In the genomic region with DNA sequence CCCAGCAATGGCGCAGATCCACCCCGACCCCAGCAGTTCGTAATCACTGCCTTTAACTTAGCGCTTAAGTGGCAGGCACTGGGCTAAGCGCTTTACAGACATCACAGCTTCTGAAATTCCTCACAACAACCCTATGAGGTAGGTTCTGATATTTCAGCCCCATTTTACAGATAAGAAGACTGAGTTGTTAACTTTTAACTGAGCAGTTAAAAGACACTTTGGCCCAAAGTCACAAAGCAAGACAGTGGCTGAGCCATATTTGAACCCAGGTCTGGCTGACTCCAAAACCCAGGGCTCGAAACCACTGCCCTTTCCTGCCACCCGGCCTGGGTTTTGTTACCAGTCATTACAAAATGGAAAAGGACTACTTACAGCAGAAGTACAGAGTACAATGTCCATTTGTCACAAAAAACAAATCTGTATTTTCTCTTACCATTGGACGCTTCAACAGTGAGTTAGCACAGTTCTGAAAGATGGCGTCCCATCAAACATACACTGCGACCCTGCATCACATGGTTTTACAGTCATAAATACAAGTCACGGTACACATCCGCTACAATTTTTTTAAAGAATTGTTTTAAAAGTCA, we compare ENCODE assay signal across 1 cellular context.
TF ChIP-seq lines count a peak whose summit lies in the region.

No MANE protein-coding gene starts in this region.

TF ChIP-seq in GM23338, 12 proteins besides CTCF, POLR2A, EP300 and RAD21:
- TF ChIP-seq, protein P1, sequence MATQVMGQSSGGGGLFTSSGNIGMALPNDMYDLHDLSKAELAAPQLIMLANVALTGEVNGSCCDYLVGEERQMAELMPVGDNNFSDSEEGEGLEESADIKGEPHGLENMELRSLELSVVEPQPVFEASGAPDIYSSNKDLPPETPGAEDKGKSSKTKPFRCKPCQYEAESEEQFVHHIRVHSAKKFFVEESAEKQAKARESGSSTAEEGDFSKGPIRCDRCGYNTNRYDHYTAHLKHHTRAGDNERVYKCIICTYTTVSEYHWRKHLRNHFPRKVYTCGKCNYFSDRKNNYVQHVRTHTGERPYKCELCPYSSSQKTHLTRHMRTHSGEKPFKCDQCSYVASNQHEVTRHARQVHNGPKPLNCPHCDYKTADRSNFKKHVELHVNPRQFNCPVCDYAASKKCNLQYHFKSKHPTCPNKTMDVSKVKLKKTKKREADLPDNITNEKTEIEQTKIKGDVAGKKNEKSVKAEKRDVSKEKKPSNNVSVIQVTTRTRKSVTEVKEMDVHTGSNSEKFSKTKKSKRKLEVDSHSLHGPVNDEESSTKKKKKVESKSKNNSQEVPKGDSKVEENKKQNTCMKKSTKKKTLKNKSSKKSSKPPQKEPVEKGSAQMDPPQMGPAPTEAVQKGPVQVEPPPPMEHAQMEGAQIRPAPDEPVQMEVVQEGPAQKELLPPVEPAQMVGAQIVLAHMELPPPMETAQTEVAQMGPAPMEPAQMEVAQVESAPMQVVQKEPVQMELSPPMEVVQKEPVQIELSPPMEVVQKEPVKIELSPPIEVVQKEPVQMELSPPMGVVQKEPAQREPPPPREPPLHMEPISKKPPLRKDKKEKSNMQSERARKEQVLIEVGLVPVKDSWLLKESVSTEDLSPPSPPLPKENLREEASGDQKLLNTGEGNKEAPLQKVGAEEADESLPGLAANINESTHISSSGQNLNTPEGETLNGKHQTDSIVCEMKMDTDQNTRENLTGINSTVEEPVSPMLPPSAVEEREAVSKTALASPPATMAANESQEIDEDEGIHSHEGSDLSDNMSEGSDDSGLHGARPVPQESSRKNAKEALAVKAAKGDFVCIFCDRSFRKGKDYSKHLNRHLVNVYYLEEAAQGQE (IDR thresholded peaks at IDR 0.05; ENCODE audit: unreplicated experiment), result no peak
- no peak for TF ChIP-seq CREB1 (CRISPR knock-in tag; IDR thresholded peaks at IDR 0.05; ENCODE audit: low read depth)
- TF ChIP-seq, protein P2, sequence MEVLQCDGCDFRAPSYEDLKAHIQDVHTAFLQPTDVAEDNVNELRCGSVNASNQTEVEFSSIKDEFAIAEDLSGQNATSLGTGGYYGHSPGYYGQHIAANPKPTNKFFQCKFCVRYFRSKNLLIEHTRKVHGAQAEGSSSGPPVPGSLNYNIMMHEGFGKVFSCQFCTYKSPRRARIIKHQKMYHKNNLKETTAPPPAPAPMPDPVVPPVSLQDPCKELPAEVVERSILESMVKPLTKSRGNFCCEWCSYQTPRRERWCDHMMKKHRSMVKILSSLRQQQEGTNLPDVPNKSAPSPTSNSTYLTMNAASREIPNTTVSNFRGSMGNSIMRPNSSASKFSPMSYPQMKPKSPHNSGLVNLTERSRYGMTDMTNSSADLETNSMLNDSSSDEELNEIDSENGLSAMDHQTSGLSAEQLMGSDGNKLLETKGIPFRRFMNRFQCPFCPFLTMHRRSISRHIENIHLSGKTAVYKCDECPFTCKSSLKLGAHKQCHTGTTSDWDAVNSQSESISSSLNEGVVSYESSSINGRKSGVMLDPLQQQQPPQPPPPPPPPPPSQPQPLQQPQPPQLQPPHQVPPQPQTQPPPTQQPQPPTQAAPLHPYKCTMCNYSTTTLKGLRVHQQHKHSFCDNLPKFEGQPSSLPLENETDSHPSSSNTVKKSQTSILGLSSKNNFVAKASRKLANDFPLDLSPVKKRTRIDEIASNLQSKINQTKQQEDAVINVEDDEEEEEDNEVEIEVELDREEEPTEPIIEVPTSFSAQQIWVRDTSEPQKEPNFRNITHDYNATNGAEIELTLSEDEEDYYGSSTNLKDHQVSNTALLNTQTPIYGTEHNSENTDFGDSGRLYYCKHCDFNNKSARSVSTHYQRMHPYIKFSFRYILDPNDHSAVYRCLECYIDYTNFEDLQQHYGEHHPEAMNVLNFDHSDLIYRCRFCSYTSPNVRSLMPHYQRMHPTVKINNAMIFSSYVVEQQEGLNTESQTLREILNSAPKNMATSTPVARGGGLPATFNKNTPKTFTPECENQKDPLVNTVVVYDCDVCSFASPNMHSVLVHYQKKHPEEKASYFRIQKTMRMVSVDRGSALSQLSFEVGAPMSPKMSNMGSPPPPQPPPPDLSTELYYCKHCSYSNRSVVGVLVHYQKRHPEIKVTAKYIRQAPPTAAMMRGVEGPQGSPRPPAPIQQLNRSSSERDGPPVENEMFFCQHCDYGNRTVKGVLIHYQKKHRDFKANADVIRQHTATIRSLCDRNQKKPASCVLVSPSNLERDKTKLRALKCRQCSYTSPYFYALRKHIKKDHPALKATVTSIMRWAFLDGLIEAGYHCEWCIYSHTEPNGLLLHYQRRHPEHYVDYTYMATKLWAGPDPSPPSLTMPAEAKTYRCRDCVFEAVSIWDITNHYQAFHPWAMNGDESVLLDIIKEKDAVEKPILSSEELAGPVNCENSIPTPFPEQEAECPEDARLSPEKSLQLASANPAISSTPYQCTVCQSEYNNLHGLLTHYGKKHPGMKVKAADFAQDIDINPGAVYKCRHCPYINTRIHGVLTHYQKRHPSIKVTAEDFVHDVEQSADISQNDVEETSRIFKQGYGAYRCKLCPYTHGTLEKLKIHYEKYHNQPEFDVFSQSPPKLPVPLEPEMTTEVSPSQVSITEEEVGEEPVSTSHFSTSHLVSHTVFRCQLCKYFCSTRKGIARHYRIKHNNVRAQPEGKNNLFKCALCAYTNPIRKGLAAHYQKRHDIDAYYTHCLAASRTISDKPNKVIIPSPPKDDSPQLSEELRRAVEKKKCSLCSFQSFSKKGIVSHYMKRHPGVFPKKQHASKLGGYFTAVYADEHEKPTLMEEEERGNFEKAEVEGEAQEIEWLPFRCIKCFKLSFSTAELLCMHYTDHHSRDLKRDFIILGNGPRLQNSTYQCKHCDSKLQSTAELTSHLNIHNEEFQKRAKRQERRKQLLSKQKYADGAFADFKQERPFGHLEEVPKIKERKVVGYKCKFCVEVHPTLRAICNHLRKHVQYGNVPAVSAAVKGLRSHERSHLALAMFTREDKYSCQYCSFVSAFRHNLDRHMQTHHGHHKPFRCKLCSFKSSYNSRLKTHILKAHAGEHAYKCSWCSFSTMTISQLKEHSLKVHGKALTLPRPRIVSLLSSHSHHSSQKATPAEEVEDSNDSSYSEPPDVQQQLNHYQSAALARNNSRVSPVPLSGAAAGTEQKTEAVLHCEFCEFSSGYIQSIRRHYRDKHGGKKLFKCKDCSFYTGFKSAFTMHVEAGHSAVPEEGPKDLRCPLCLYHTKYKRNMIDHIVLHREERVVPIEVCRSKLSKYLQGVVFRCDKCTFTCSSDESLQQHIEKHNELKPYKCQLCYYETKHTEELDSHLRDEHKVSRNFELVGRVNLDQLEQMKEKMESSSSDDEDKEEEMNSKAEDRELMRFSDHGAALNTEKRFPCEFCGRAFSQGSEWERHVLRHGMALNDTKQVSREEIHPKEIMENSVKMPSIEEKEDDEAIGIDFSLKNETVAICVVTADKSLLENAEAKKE (CRISPR knock-in tag; IDR thresholded peaks at IDR 0.05), result no peak
